19 cellular contexts compared by ENCODE assay signal in the genomic region with DNA sequence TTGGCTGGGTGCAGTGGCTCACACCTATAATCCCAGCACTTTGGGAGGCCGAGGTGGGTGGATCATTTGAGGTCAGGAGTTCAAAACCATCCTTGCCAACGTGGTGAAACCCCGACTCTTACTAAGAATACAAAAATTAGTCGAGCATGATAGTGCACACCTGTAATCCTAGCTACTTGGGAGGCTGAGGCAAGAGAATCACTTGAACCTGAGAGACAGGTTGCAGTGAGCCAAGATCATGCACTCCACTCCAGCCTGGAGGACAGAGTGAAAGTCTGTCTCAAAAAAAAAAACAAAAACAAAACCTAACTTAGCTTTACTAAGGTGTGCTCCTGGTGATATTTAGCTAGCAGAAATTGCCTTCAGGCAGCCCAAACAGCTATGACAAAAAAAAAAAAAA. TPM values are rescaled to one million over a fixed set of nuclear protein-coding genes. Genes with fewer than 3 reads are reported as not detected.
DNase-seq lines count a peak whose midpoint lies in the region; ATAC-seq and TF ChIP-seq lines count a peak whose summit lies in the region.
"Had no signal": no experiment of that assay in that cellular context is flagged by ENCODE, and none has a peak within 500 bp of the region (broad histone marks: within the 10 kb centered on the region; RNA-seq: fewer than 3 reads in every experiment).

No MANE protein-coding gene starts in this region.

- CTCF ChIA-PET in activated CD4-positive, alpha-beta T cell treated with anti-CD3 and anti-CD28 coated beads for 36 hours (lab: Charles Lee): interaction anchor here (1.3 to 2.4 kb wide), 4 partner anchors 18 to 51 kb away, joined by 3 to 8 read pairs (median 5); partner anchors contain the start of gene VDAC2
- CTCF ChIA-PET in HEK293T (lab: Yijun Ruan, JAX): interaction anchor here (0.6 to 1.0 kb wide), 3 partner anchors 38 to 197 kb away, joined by 3 read pairs; partner anchors contain the start of gene COMTD1

- H3K4me3 ChIP-seq in esophagus (ENCODE audit: low read depth in 1 of 2, low read length in 2 of 2): no peak overlapping the region
- H3K4me3 ChIP-seq: ovary had no signal

- POLR2A ChIA-PET in activated CD4-positive, alpha-beta T cell treated with anti-CD3 and anti-CD28 coated beads for 36 hours (lab: Charles Lee): interaction anchor here (0.6 kb wide), 1 partner anchor 132 kb away, joined by 5 read pairs; no protein-coding TSS in a partner anchor
- POLR2A ChIA-PET in HEK293T (lab: Yijun Ruan, JAX): no interaction called here

- TF ChIP-seq CTCF in mesothelial cell of epicardium (IDR thresholded peaks at IDR 0.05; ENCODE audit: unreplicated experiment): no peak

- H3K4me1 ChIP-seq in esophagus (ENCODE audit: control insufficient read depth in 2 of 2, insufficient read depth in 2 of 2, low read length in 1 of 2): peaks cover 0 to 3% of the 10 kb centered on the region in 2 donors

- no peaks in the 10 kb centered on the region for H3K36me3 ChIP-seq in esophagus (ENCODE audit: control insufficient read depth in 2 of 2, insufficient read depth in 2 of 2, low read length in 1 of 2)
- H3K36me3 ChIP-seq: ovary had no signal

- H3K27ac Mint-ChIP-seq in activated CD4-positive, alpha-beta T cell treated with anti-CD3 and anti-CD28 coated beads for 36 hours: peak overlapping the region; percentile 63
- peak overlapping the region in 2 of 3 donors; percentile 73 to 91 for H3K27ac Mint-ChIP-seq in IgD-negative memory B cell
- peak overlapping the region; percentile 81 for H3K27ac Mint-ChIP-seq in stimulated activated effector memory CD8-positive, alpha-beta T cell treated with anti-CD3 and anti-CD28 coated beads, Interleukin-12 subunit alpha, Interleukin-12 subunit beta, amount 100 ng/mL, for 72 hours
- H3K27ac Mint-ChIP-seq in mesothelial cell of epicardium: no peak overlapping the region

- peak overlapping the region; percentile 90 to 91 for H3K27ac ChIP-seq in esophagus (ENCODE audit: low read depth in 2 of 2, low read length in 1 of 2)
- H3K27ac ChIP-seq: ovary had no signal

- peaks cover 14% of the 10 kb centered on the region for H3K4me1 Mint-ChIP-seq in activated CD4-positive, alpha-beta T cell treated with anti-CD3 and anti-CD28 coated beads for 36 hours
- H3K4me1 Mint-ChIP-seq in IgD-negative memory B cell (peaks cover 2 to 7% (median 6%) of the 10 kb centered on the region in 3 donors), mesothelial cell of epicardium (peaks cover 1% of the 10 kb centered on the region)
- peaks cover 7% of the 10 kb centered on the region for H3K4me1 Mint-ChIP-seq in stimulated activated effector memory CD8-positive, alpha-beta T cell treated with anti-CD3 and anti-CD28 coated beads, Interleukin-12 subunit alpha, Interleukin-12 subunit beta, amount 100 ng/mL, for 72 hours

- no peak for DNase-seq in activated CD4-positive, alpha-beta T cell treated with anti-CD3 and anti-CD28 coated beads for 36 hours
- DNase-seq in activated CD4-positive, alpha-beta T cell treated with anti-CD3 and anti-CD28 coated beads, Interleukin-2, amount 50 U/mL, for 4 hours: no peak
- DNase-seq in stimulated activated effector memory CD8-positive, alpha-beta T cell treated with anti-CD3 and anti-CD28 coated beads, Interleukin-12 subunit alpha, Interleukin-12 subunit beta, amount 100 ng/mL, for 72 hours (ENCODE audit: low spot score in 2 of 2): no peak
- DNase-seq in HEK293T (ENCODE audit: extremely low spot score): no peak
- DNase-seq in mesothelial cell of epicardium (ENCODE audit: low spot score in 2 of 2, unreplicated experiment in 2 of 2): no peak
- no peak for DNase-seq in ecto neural progenitor cell (ENCODE audit: low spot score)
- DNase-seq: 8988T; activated CD4-positive, CD25-positive, alpha-beta regulatory T cell treated with anti-CD3 and anti-CD28 coated beads, Interleukin-2, amount 50 U/mL, for 72 hours; activated CD8-positive, alpha-beta memory T cell treated with anti-CD3 and anti-CD28 coated beads, Interleukin-2, amount 50 U/mL, for 48 hours; activated naive CD4-positive, alpha-beta T cell treated with Interleukin-2 at 50 U/mL for 16 hours; cortex of kidney; NCI-H1436; NCI-H2171; NCI-H69; ovary; stimulated activated CD4-positive, alpha-beta T cell treated with anti-CD3 and anti-CD28 coated beads, Interleukin-1b, Interleukin-23, amount 100 ng/mL, for 48 hours; T-helper 9 cell had no signal

- no peaks in the 10 kb centered on the region for H3K27me3 ChIP-seq in esophagus (ENCODE audit: control insufficient read depth in 1 of 2, insufficient read depth in 2 of 2, low read length in 2 of 2)
- H3K27me3 ChIP-seq: ovary had no signal

- intact Hi-C loops in activated CD4-positive, alpha-beta T cell treated with anti-CD3 and anti-CD28 coated beads for 36 hours (cut with DNase I, micrococcal nuclease): loop anchor here in 1 of 2 experiments (10.0 kb wide), 1 partner anchor 72 kb away; the partner anchor contains the start of gene SAMD8

- H3K9me3 ChIP-seq in esophagus (ENCODE audit: control insufficient read depth in 2 of 2, insufficient read depth in 1 of 2, low read depth in 1 of 2, low read length in 1 of 2): no peaks in the 10 kb centered on the region
- H3K9me3 ChIP-seq: ovary had no signal

- no peaks in the 10 kb centered on the region for H3K27me3 Mint-ChIP-seq in activated CD4-positive, alpha-beta T cell treated with anti-CD3 and anti-CD28 coated beads for 36 hours
- no peaks in the 10 kb centered on the region for H3K27me3 Mint-ChIP-seq in IgD-negative memory B cell
- no peaks in the 10 kb centered on the region for H3K27me3 Mint-ChIP-seq in mesothelial cell of epicardium (ENCODE audit: low read depth)

- no peak overlapping the region for H3K4me3 Mint-ChIP-seq in activated CD4-positive, alpha-beta T cell treated with anti-CD3 and anti-CD28 coated beads for 36 hours
- H3K4me3 Mint-ChIP-seq in IgD-negative memory B cell (peak overlapping the region in 1 of 4 donors; percentile 4), mesothelial cell of epicardium (no peak overlapping the region)
- no peak overlapping the region for H3K4me3 Mint-ChIP-seq in stimulated activated effector memory CD8-positive, alpha-beta T cell treated with anti-CD3 and anti-CD28 coated beads, Interleukin-12 subunit alpha, Interleukin-12 subunit beta, amount 100 ng/mL, for 72 hours

- H3K9me3 Mint-ChIP-seq in activated CD4-positive, alpha-beta T cell treated with anti-CD3 and anti-CD28 coated beads for 36 hours (ENCODE audit: low read depth): no peaks in the 10 kb centered on the region
- H3K9me3 Mint-ChIP-seq in IgD-negative memory B cell (no peaks in the 10 kb centered on the region), mesothelial cell of epicardium (peaks cover 3% of the 10 kb centered on the region)
- H3K9me3 Mint-ChIP-seq in stimulated activated effector memory CD8-positive, alpha-beta T cell treated with anti-CD3 and anti-CD28 coated beads, Interleukin-12 subunit alpha, Interleukin-12 subunit beta, amount 100 ng/mL, for 72 hours: no peaks in the 10 kb centered on the region

- ATAC-seq in activated CD4-positive, alpha-beta T cell treated with anti-CD3 and anti-CD28 coated beads for 36 hours: no peak
- ATAC-seq in stimulated activated effector memory CD8-positive, alpha-beta T cell treated with anti-CD3 and anti-CD28 coated beads, Interleukin-12 subunit alpha, Interleukin-12 subunit beta, amount 100 ng/mL, for 72 hours: no peak

- H3K36me3 Mint-ChIP-seq in activated CD4-positive, alpha-beta T cell treated with anti-CD3 and anti-CD28 coated beads for 36 hours (ENCODE audit: low read depth): no peaks in the 10 kb centered on the region
- H3K36me3 Mint-ChIP-seq in IgD-negative memory B cell (no peaks in the 10 kb centered on the region), mesothelial cell of epicardium (peaks cover 13% of the 10 kb centered on the region)
- peaks cover 15% of the 10 kb centered on the region for H3K36me3 Mint-ChIP-seq in stimulated activated effector memory CD8-positive, alpha-beta T cell treated with anti-CD3 and anti-CD28 coated beads, Interleukin-12 subunit alpha, Interleukin-12 subunit beta, amount 100 ng/mL, for 72 hours

- WGBS in esophagus, 2 donors: 46 to 56% methylated on average over 4 of the region's 4 CpGs

TF ChIP-seq in HEK293T, 16 proteins besides CTCF, POLR2A, EP300 and RAD21:
- no peak for TF ChIP-seq ELF4 (IDR thresholded peaks at IDR 0.05)
- no peak for TF ChIP-seq NFRKB (IDR thresholded peaks at IDR 0.05)
- no peak for TF ChIP-seq HDGF (IDR thresholded peaks at IDR 0.05; ENCODE audit: borderline replicate concordance)
- no peak for TF ChIP-seq FOXK2 (IDR thresholded peaks at IDR 0.05)
- TF ChIP-seq BHLHE40 (IDR thresholded peaks at IDR 0.05; ENCODE audit: borderline replicate concordance): no peak
- TF ChIP-seq FOXM1 (IDR thresholded peaks at IDR 0.05; ENCODE audit: borderline replicate concordance): no peak
- no peak for TF ChIP-seq ZNF384 (IDR thresholded peaks at IDR 0.05)
- TF ChIP-seq SUZ12 (IDR thresholded peaks at IDR 0.05): no peak
- TF ChIP-seq LEF1 (IDR thresholded peaks at IDR 0.05; ENCODE audit: borderline replicate concordance): no peak
- TF ChIP-seq, protein P1, sequence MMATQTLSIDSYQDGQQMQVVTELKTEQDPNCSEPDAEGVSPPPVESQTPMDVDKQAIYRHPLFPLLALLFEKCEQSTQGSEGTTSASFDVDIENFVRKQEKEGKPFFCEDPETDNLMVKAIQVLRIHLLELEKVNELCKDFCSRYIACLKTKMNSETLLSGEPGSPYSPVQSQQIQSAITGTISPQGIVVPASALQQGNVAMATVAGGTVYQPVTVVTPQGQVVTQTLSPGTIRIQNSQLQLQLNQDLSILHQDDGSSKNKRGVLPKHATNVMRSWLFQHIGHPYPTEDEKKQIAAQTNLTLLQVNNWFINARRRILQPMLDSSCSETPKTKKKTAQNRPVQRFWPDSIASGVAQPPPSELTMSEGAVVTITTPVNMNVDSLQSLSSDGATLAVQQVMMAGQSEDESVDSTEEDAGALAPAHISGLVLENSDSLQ (IDR thresholded peaks at IDR 0.05): no peak
- no peak for TF ChIP-seq TARDBP (IDR thresholded peaks at IDR 0.05)
- no peak for TF ChIP-seq CTBP1 (IDR thresholded peaks at IDR 0.05; ENCODE audit: borderline replicate concordance)

RNA-seq across cellular contexts. Expression of gene VDAC2, which starts 24.3 kb away (rescaled TPM):
- 100 to 1,000 TPM; 122 to 233 TPM for total RNA-seq in activated CD4-positive, alpha-beta T cell treated with anti-CD3 and anti-CD28 coated beads for 36 hours
- polyA plus RNA-seq in IgD-negative memory B cell (134 TPM), esophagus (100 to 1,000 TPM; 268 to 282 TPM)
- total RNA-seq in mesothelial cell of epicardium: 144 to 154 TPM (median 149 TPM) in 3 replicates

RNA-seq across cellular contexts. Expression of gene COMTD1, which starts 49.4 kb away (rescaled TPM):
- total RNA-seq in activated CD4-positive, alpha-beta T cell treated with anti-CD3 and anti-CD28 coated beads for 36 hours: 10 to 100 TPM; 28.1 to 41.0 TPM
- polyA plus RNA-seq in IgD-negative memory B cell (8.5 TPM), esophagus (100 to 1,000 TPM; 153 to 185 TPM)
- total RNA-seq in mesothelial cell of epicardium: 13.9 to 14.7 TPM (median 13.9 TPM) in 3 replicates
